In the genomic region with DNA sequence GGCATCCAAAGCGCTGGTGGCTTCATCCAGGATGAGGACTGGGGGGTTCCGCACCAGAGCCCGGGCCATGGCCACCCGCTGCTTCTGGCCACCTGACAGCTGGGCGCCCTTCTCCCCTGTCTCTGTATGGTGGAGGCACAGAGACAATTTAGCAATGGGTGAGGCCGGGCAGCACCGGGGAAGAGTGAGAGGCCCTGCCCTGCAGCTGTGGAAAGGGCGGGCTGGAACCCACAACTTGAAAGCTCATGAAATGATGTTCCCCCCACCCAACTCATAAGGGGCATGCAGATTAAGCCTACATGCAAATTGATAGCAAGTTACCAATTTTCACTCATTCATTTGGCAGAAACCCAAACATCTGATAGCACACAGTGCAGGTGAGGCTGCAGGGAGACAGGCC, we compare ENCODE assay signal across 26 cellular contexts.
"Had no signal": no experiment of that assay in that cellular context is flagged by ENCODE, and none has a peak within 500 bp of the region (broad histone marks: within the 10 kb centered on the region; RNA-seq: fewer than 3 reads in every experiment).

No MANE protein-coding gene starts in this region.

- H3K27ac ChIP-seq: epithelial cell of prostate, gastrocnemius medialis, prostate gland, right atrium auricular region, testis, tibial artery, upper lobe of right lung, uterus had no signal

- ATAC-seq: gastrocnemius medialis; left lobe of liver; naive thymus-derived CD4-positive, alpha-beta T cell; sciatic nerve; stimulated activated memory B cell treated with anti-CD40 and anti-IgM and Interleukin-4, amounts not matched to agents 10 μg/mL and 1 μg/mL and 100 μg/mL, for 72 hours; stimulated activated naive CD8-positive, alpha-beta T cell treated with anti-CD3 and anti-CD28 coated beads, Interleukin-15, Interleukin-2, amounts not matched to agents 100 U/mL and 50 U/mL, for 24 hours; upper lobe of right lung had no signal

- H3K27me3 ChIP-seq: gastrocnemius medialis, right atrium auricular region, testis, tibial artery, upper lobe of right lung, uterus had no signal

- H3K4me3 ChIP-seq: gastrocnemius medialis, prostate gland, right atrium auricular region, testis, tibial artery, upper lobe of right lung, uterus had no signal

- H3K27ac Mint-ChIP-seq: endodermal cell; mesothelial cell of epicardium; naive thymus-derived CD4-positive, alpha-beta T cell; nephron progenitor cell; stimulated activated memory B cell treated with anti-CD40 and anti-IgM and Interleukin-4, amounts not matched to agents 10 μg/mL and 1 μg/mL and 100 μg/mL, for 72 hours had no signal

- H3K4me3 Mint-ChIP-seq: endodermal cell; mesothelial cell of epicardium; naive thymus-derived CD4-positive, alpha-beta T cell; nephron progenitor cell; stimulated activated memory B cell treated with anti-CD40 and anti-IgM and Interleukin-4, amounts not matched to agents 10 μg/mL and 1 μg/mL and 100 μg/mL, for 72 hours had no signal

- H3K9me3 ChIP-seq: gastrocnemius medialis, prostate gland, right atrium auricular region, testis, tibial artery, upper lobe of right lung, uterus had no signal

- H3K27me3 Mint-ChIP-seq: naive thymus-derived CD4-positive, alpha-beta T cell; stimulated activated memory B cell treated with anti-CD40 and anti-IgM and Interleukin-4, amounts not matched to agents 10 μg/mL and 1 μg/mL and 100 μg/mL, for 72 hours had no signal

- H3K4me1 Mint-ChIP-seq: endodermal cell had no signal

- H3K4me1 ChIP-seq: prostate gland, right atrium auricular region, testis, tibial artery, upper lobe of right lung, uterus had no signal

- H3K36me3 ChIP-seq: gastrocnemius medialis, prostate gland, upper lobe of right lung, uterus had no signal

- DNase-seq: cortex of kidney; effector CD4-positive, alpha-beta T cell; endodermal cell; foreskin fibroblast; gastrocnemius medialis; head of caudate nucleus; kidney; mesenchymal stem cell; naive thymus-derived CD4-positive, alpha-beta T cell; nephron progenitor cell; nucleus accumbens; stimulated activated CD4-positive, alpha-beta T cell treated with anti-CD3 and anti-CD28 coated beads, Interleukin-2, amount 100 ng/mL, for 24 hours; stimulated activated CD4-positive, alpha-beta T cell treated with anti-CD3 and anti-CD28 coated beads, Interleukin-4, amount 100 ng/mL, for 4 hours; stimulated activated naive CD8-positive, alpha-beta T cell treated with anti-CD3 and anti-CD28 coated beads, Interleukin-15, Interleukin-2, amounts not matched to agents 100 U/mL and 50 U/mL, for 24 hours; substantia nigra; testis; tibial artery; upper lobe of right lung; uterus had no signal

- H3K9me3 Mint-ChIP-seq: endodermal cell; mesothelial cell of epicardium; naive thymus-derived CD4-positive, alpha-beta T cell; nephron progenitor cell; stimulated activated memory B cell treated with anti-CD40 and anti-IgM and Interleukin-4, amounts not matched to agents 10 μg/mL and 1 μg/mL and 100 μg/mL, for 72 hours had no signal

- H3K36me3 Mint-ChIP-seq: mesothelial cell of epicardium; stimulated activated memory B cell treated with anti-CD40 and anti-IgM and Interleukin-4, amounts not matched to agents 10 μg/mL and 1 μg/mL and 100 μg/mL, for 72 hours had no signal
